ENCODE assay signal across 8 cellular contexts in the genomic region with DNA sequence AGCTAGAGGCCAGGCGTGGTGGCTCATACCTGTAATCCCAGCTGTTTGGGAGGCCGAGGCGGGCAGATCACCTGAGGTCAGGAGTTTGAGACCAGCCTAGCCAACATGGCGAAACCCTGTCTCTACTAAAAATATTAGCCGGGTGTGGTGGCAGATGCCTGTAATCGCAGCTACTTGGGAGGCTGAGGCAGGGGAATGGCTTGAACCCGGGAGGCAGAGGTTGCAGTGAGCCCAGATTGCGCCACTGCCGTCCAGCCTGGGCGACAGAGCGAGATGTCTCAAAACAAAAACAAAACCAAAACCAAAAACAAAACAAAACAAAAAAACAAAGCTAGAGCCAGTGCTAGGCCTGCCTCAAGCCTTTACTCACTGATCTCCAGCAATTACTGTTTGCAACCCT. TPM values are rescaled to one million over a fixed set of nuclear protein-coding genes. Genes with fewer than 3 reads are reported as not detected.
DNase-seq lines count a peak whose midpoint lies in the region; ATAC-seq, FAIRE-seq and TF ChIP-seq lines count a peak whose summit lies in the region.
"Not testable (repeated sequence)": the region's sequence is repeated elsewhere in the genome, so short reads cannot be mapped to it uniquely, and the experiment has no call there.

No MANE protein-coding gene starts in this region.

- H4K20me1 ChIP-seq in osteoblast (ENCODE audit: insufficient read depth, low read length) = not testable (repeated sequence)

- 73 to 81% (median 78%) methylated on average over 11 of the region's 11 CpGs for WGBS in stomach, 5 donors

- not testable (repeated sequence) for H2AFZ ChIP-seq in ACC112 (ENCODE audit: low read length, unreplicated experiment); osteoblast (ENCODE audit: low read length)

- not testable (repeated sequence) for H3K36me3 ChIP-seq in ACC112 (ENCODE audit: insufficient read depth, low read length); kidney (ENCODE audit: control insufficient read depth in 1 of 2, insufficient read depth in 2 of 2, low read length in 2 of 2); osteoblast (ENCODE audit: insufficient read depth, low read length)
- peaks cover 8 to 76% (median 14%) of the 10 kb centered on the region in 4 donors for H3K36me3 ChIP-seq in stomach

- ATAC-seq in T-cell (replicated peaks in 1 of 4) = peak in 1 of 4 experiments; percentile 31

- not testable (repeated sequence) for H3K4me3 Mint-ChIP-seq in T-cell; activated T-cell treated with anti-CD3 and anti-CD28 coated beads, Interleukin-2, amount 50 U/mL, for 24 hours

- not testable (repeated sequence) for H3K9ac ChIP-seq in kidney (ENCODE audit: low read length in 2 of 2)

- TF ChIP-seq POLR2A in stomach (IDR thresholded peaks at IDR 0.05) = not testable (repeated sequence)

- peak overlapping the region; percentile 69 for H3K4me2 ChIP-seq in osteoblast (ENCODE audit: insufficient read depth, low read length)

- intact Hi-C loops in kidney (cut with DNase I); stomach (cut with DNase I; ENCODE audit: low total_unique reads): not testable (repeated sequence)

- DNase-seq in GM18507 (ENCODE audit: extremely low spot score, insufficient read length, low read depth); T-cell; activated T-cell treated with anti-CD3 and anti-CD28 coated beads, Interleukin-2, amount 50 U/mL, for 24 hours; kidney; osteoblast (ENCODE audit: insufficient read length, low spot score, missing footprints); stomach: not testable (repeated sequence)

- peak overlapping the region; percentile 20 for H3K4me3 ChIP-seq in ACC112 (ENCODE audit: low read depth, low read length)
- H3K4me3 ChIP-seq in kidney (ENCODE audit: low read length in 2 of 2); osteoblast (ENCODE audit: insufficient read depth, low read length); stomach: not testable (repeated sequence)

- not testable (repeated sequence) for H3K9me3 Mint-ChIP-seq in T-cell; activated T-cell treated with anti-CD3 and anti-CD28 coated beads, Interleukin-2, amount 50 U/mL, for 24 hours

- FAIRE-seq in GM18507 (lab: Jason Lieb, UNC) = peak; percentile 55
- not testable (repeated sequence) for FAIRE-seq in kidney (lab: Jason Lieb, UNC)

- CTCF ChIA-PET in T-cell (lab: Charles Lee) = interaction anchor here in 1 of 2 donors (0.7 to 1.2 kb wide), 3 partner anchors 12 to 350 kb away, joined by 3 to 10 read pairs (median 5); no protein-coding TSS in a partner anchor

- peak overlapping the region; percentile 66 to 79 for H3K27ac Mint-ChIP-seq in T-cell
- H3K27ac Mint-ChIP-seq in activated T-cell treated with anti-CD3 and anti-CD28 coated beads, Interleukin-2, amount 50 U/mL, for 24 hours = peak overlapping the region; percentile 79

- H3K4me1 Mint-ChIP-seq in T-cell = peaks cover 5 to 24% (median 9%) of the 10 kb centered on the region in 3 donors
- peaks cover 16% of the 10 kb centered on the region for H3K4me1 Mint-ChIP-seq in activated T-cell treated with anti-CD3 and anti-CD28 coated beads, Interleukin-2, amount 50 U/mL, for 24 hours (ENCODE audit: low read depth)

- H3K4me1 ChIP-seq in ACC112 (ENCODE audit: control insufficient read depth, insufficient read depth, low read length, unreplicated experiment) = not testable (repeated sequence)
- peaks cover 0 to 11% of the 10 kb centered on the region in 2 donors for H3K4me1 ChIP-seq in kidney (ENCODE audit: control insufficient read depth in 1 of 2, insufficient read depth in 1 of 2, low read depth in 1 of 2, low read length in 2 of 2)
- peaks cover 15% of the 10 kb centered on the region for H3K4me1 ChIP-seq in osteoblast (ENCODE audit: insufficient read depth, low read length)
- peaks cover 3 to 24% (median 18%) of the 10 kb centered on the region in 4 donors for H3K4me1 ChIP-seq in stomach

- POLR2A ChIA-PET in T-cell (lab: Charles Lee) = not testable (repeated sequence)

- H3K9me3 ChIP-seq in kidney (ENCODE audit: control insufficient read depth in 1 of 2, low read length in 2 of 2); osteoblast (ENCODE audit: low read depth, low read length); stomach: not testable (repeated sequence)

- not testable (repeated sequence) for TF ChIP-seq EP300 in stomach (IDR thresholded peaks at IDR 0.05)

- not testable (repeated sequence) for H3K36me3 Mint-ChIP-seq in T-cell
- peaks cover 88% of the 10 kb centered on the region for H3K36me3 Mint-ChIP-seq in activated T-cell treated with anti-CD3 and anti-CD28 coated beads, Interleukin-2, amount 50 U/mL, for 24 hours (ENCODE audit: low read depth)

- not testable (repeated sequence) for H3K79me2 ChIP-seq in ACC112 (ENCODE audit: control insufficient read depth, insufficient read depth, low read length, unreplicated experiment); osteoblast (ENCODE audit: insufficient read depth, low read length)

- not testable (repeated sequence) for TF ChIP-seq CTCF in kidney (IDR thresholded peaks at IDR 0.05; ENCODE audit: borderline replicate concordance, extremely low read depth, insufficient read depth); osteoblast (IDR thresholded peaks at IDR 0.05; ENCODE audit: extremely low read depth, low read depth, low read length); stomach (IDR thresholded peaks at IDR 0.05)

- H3K27ac ChIP-seq in ACC112 (ENCODE audit: low read depth, low read length) (peak overlapping the region; percentile 62), cingulate gyrus (ENCODE audit: low read depth, low read length) (peak overlapping the region; percentile 1), kidney (ENCODE audit: low read depth in 2 of 2, low read length in 2 of 2) (peak overlapping the region; percentile 53 to 60), osteoblast (ENCODE audit: low read depth, low read length) (peak overlapping the region; percentile 45), stomach (peak overlapping the region in 4 of 5 donors; percentile 46 to 78 (median 54))

- not testable (repeated sequence) for H3K27me3 Mint-ChIP-seq in T-cell; activated T-cell treated with anti-CD3 and anti-CD28 coated beads, Interleukin-2, amount 50 U/mL, for 24 hours

- H3K27me3 ChIP-seq in ACC112 (ENCODE audit: insufficient read depth, low read length); osteoblast (ENCODE audit: insufficient read depth, low read length); stomach: not testable (repeated sequence)

RNA-seq across cellular contexts. Expression of gene ATG16L2, which starts 13.4 kb away (rescaled TPM):
- total RNA-seq in T-cell (100 to 1,000 TPM; 107 to 145 (median 127) TPM), kidney (38.6 TPM), osteoblast (11.9 and 12.4 TPM in 2 replicates), stomach (100 to 1,000 TPM in 1 of 5 donors, 10 to 100 TPM in 4; 13.0 to 266 (median 40.3) TPM)
- polyA plus RNA-seq in kidney (ENCODE audit: insufficient read depth, low read depth, low replicate concordance) (16.1 TPM), stomach (10 to 100 TPM; 15.4 to 67.0 (median 30.4) TPM)

RNA-seq across cellular contexts. Expression of gene STARD10, which starts 33.8 kb away (rescaled TPM):
- total RNA-seq in T-cell = 10 to 100 TPM; 11.1 to 24.9 (median 19.1) TPM
- 40.7 TPM for total RNA-seq in kidney
- polyA plus RNA-seq in kidney (ENCODE audit: insufficient read depth, low read depth, low replicate concordance) = 127 TPM
- 25.3 and 25.7 TPM in 2 replicates for total RNA-seq in osteoblast
- 100 to 1,000 TPM; 125 to 895 (median 321) TPM for total RNA-seq in stomach
- polyA plus RNA-seq in stomach = 100 to 1,000 TPM; 310 to 950 (median 759) TPM

Comparison
In these comparisons a context has a peak if more than half of its experiments do, and no peak if none do; other contexts are left out.
1. H3K27ac ChIP-seq: peak in every context shown above with its lines; median percentile 62 in ACC112; 56 in kidney; 54 in stomach; 45 in osteoblast; 1 in cingulate gyrus.